In genomic region chrX:154918060-154918483, GRCh38 we compare ENCODE assay signal across 8 cellular contexts. TPM values are rescaled to one million over a fixed set of nuclear protein-coding genes. Genes with fewer than 3 reads are reported as not detected.
DNase-seq lines count a peak whose midpoint lies in the region; ATAC-seq and TF ChIP-seq lines count a peak whose summit lies in the region.
"Had no signal": no experiment of that assay in that cellular context is flagged by ENCODE, and none has a peak within 500 bp of the region (broad histone marks: within the 10 kb centered on the region; RNA-seq: fewer than 3 reads in every experiment).

No MANE protein-coding gene starts in this region.

- peak overlapping the region; percentile 31 for H3K9ac ChIP-seq in neural cell (ENCODE audit: low read length)

- H3K4me3 ChIP-seq in HL-60 (replicated peaks; ENCODE audit: insufficient read depth, low read length) (no peak overlapping the region; the same call in 1 of the 2 replicates), fibroblast of pulmonary artery (replicated peaks; ENCODE audit: low read depth, low read length) (no peak overlapping the region), neural cell (ENCODE audit: low read length) (peak overlapping the region; percentile 41)
- H3K4me3 ChIP-seq: skin epidermis had no signal

- no peaks in the 10 kb centered on the region for H4K20me1 ChIP-seq in neural cell (ENCODE audit: insufficient read depth)

- peak; percentile 90 for TF ChIP-seq RAD21 in neural cell (conservative IDR thresholded peaks at IDR 0.05)

- H3K9me3 ChIP-seq in neural cell (ENCODE audit: low read length) = no peaks in the 10 kb centered on the region

- DNase-seq in GM04504 (ENCODE audit: low read depth) = peak; percentile 60
- DNase-seq in HL-60 (ENCODE audit: low read depth in 1 of 2, low spot score in 1 of 2) = peak in 1 of 2 experiments; percentile 38
- peak; percentile 70 for DNase-seq in NCI-H774 (lab: John Stamatoyannopoulos, UW)
- no peak for DNase-seq in activated T-cell treated with anti-CD3 and anti-CD28 coated beads, Interleukin-2, amount 50 U/mL, for 4 hours
- peak; percentile 84 for DNase-seq in fibroblast of pulmonary artery (ENCODE audit: low read depth)

- H3K36me3 ChIP-seq in neural cell (ENCODE audit: insufficient read depth, low read length) = no peaks in the 10 kb centered on the region

- peaks cover 3% of the 10 kb centered on the region for H3K27me3 Mint-ChIP-seq in activated T-cell treated with anti-CD3 and anti-CD28 coated beads, Interleukin-2, amount 50 U/mL, for 4 hours (ENCODE audit: low read depth)

- ATAC-seq in activated T-cell treated with anti-CD3 and anti-CD28 coated beads, Interleukin-2, amount 50 U/mL, for 4 hours = peak; percentile 55 to 61
- ATAC-seq in HG02759 (IDR thresholded peaks at IDR 0.05; ENCODE audit: unreplicated experiment) = no peak

- H3K4me1 Mint-ChIP-seq in activated T-cell treated with anti-CD3 and anti-CD28 coated beads, Interleukin-2, amount 50 U/mL, for 4 hours (ENCODE audit: low read depth) = no peaks in the 10 kb centered on the region

- no peak overlapping the region for H3K27ac ChIP-seq in HL-60 (replicated peaks)
- H3K27ac ChIP-seq in neural cell (ENCODE audit: low read length) = peak overlapping the region; percentile 60
- H3K27ac ChIP-seq: skin epidermis had no signal

- H3K9me2 ChIP-seq in neural cell (ENCODE audit: insufficient read depth, low read length) = no peaks in the 10 kb centered on the region

- peak; percentile 33 for TF ChIP-seq CTCF in HL-60 (IDR thresholded peaks at IDR 0.05; ENCODE audit: insufficient read depth, low read length)
- TF ChIP-seq CTCF in fibroblast of pulmonary artery (IDR thresholded peaks at IDR 0.05; ENCODE audit: low read length, missing control alignments) = peak; percentile 63
- TF ChIP-seq CTCF in neural cell (IDR thresholded peaks at IDR 0.05; ENCODE audit: poor library complexity, severe bottlenecking) = peak; percentile 87

- H3F3A ChIP-seq in neural cell (ENCODE audit: insufficient read depth, low read length, poor library complexity, severe bottlenecking) = no peaks in the 10 kb centered on the region

- H3K4me3 Mint-ChIP-seq in activated T-cell treated with anti-CD3 and anti-CD28 coated beads, Interleukin-2, amount 50 U/mL, for 4 hours = peak overlapping the region; percentile 33

- no peaks in the 10 kb centered on the region for H3K36me3 Mint-ChIP-seq in activated T-cell treated with anti-CD3 and anti-CD28 coated beads, Interleukin-2, amount 50 U/mL, for 4 hours (ENCODE audit: insufficient read depth)

- TF ChIP-seq EP300 in neural cell (conservative IDR thresholded peaks at IDR 0.05; ENCODE audit: poor library complexity, severe bottlenecking) = no peak

- H3K27me3 ChIP-seq in HL-60 (ENCODE audit: insufficient read depth, poor library complexity, severe bottlenecking) (no peaks in the 10 kb centered on the region), neural cell (ENCODE audit: insufficient read depth, low read depth, low read length) (no peaks in the 10 kb centered on the region)

- peak overlapping the region; percentile 60 for H2AFZ ChIP-seq in neural cell (ENCODE audit: low read depth, low read length)

- no peak overlapping the region for H3K4me2 ChIP-seq in neural cell (ENCODE audit: low read length)

- no peaks in the 10 kb centered on the region for H3K79me2 ChIP-seq in neural cell (replicated peaks; ENCODE audit: insufficient read depth, low read length)

- H3K9me3 Mint-ChIP-seq in activated T-cell treated with anti-CD3 and anti-CD28 coated beads, Interleukin-2, amount 50 U/mL, for 4 hours = no peaks in the 10 kb centered on the region

TF ChIP-seq in neural cell, 6 proteins besides CTCF, POLR2A, EP300 and RAD21:
- TF ChIP-seq POLR2AphosphoS5 (IDR thresholded peaks at IDR 0.05) (no peak), SMC3 (conservative IDR thresholded peaks at IDR 0.05; ENCODE audit: poor library complexity) (peak; percentile 86), REST (IDR thresholded peaks at IDR 0.05; ENCODE audit: borderline replicate concordance) (peak; percentile 65)

RNA-seq across cellular contexts. Expression of gene F8A1, which starts 31.9 kb away (rescaled TPM):
- total RNA-seq in activated T-cell treated with anti-CD3 and anti-CD28 coated beads, Interleukin-2, amount 50 U/mL, for 4 hours = 10 to 100 TPM; 44.3 to 64.1 (median 54.8) TPM
- 1.8 and 2.1 TPM in 2 replicates for polyA plus RNA-seq in neural cell
- 2.7 and 4.6 TPM in 2 replicates for polyA minus RNA-seq in neural cell

Comparison
In these comparisons a context has a peak if more than half of its experiments do, and no peak if none do; other contexts are left out.
1. CTCF ChIP-seq: peak in every context shown above with its lines; median percentile 87 in neural cell; 63 in fibroblast of pulmonary artery; 33 in HL-60.